33 cellular contexts compared by ENCODE assay signal in genomic region chr3:136326316-136326715, GRCh38.
"Had no signal": no experiment of that assay in that cellular context is flagged by ENCODE, and none has a peak within 500 bp of the region (broad histone marks: within the 10 kb centered on the region; RNA-seq: fewer than 3 reads in every experiment).

No MANE protein-coding gene starts in this region.

- DNase-seq: Karpas-422, Kasumi-1, KG1, MG63, MM.1S, MV-4-11, NCI-H1048, NCI-H1092, NCI-H1092 treated with DMSO at 0.1 percent for 48 hours, NCI-H1105, NCI-H1105 treated with DMSO at 0.1 percent for 48 hours, NCI-H1417, NCI-H1417 treated with DMSO at 0.1 percent for 48 hours, NCI-H1436, NCI-H1436 treated with DMSO at 0.1 percent for 48 hours, NCI-H146, NCI-H1694, NCI-H1694 treated with DMSO at 0.1 percent for 48 hours, NCI-H187, NCI-H187 treated with DMSO at 0.1 percent for 48 hours, NCI-H1930, NCI-H2029, NCI-H2029 treated with DMSO at 0.1 percent for 48 hours, NCI-H2081, NCI-H2081 treated with DMSO at 0.1 percent for 48 hours, NCI-H2107, NCI-H2171, NCI-H2171 treated with DMSO at 0.1 percent for 48 hours, NCI-H2227 treated with DMSO at 0.1 percent for 48 hours, NCI-H226, NCI-H345, NCI-H446, NCI-H446 treated with DMSO at 0.1 percent for 48 hours had no signal
